Comparison of ENCODE assay signal across 8 cellular contexts in genomic region chr12:112408621-112409020, GRCh38. TPM values are rescaled to one million over a fixed set of nuclear protein-coding genes. Genes with fewer than 3 reads are reported as not detected.
DNase-seq lines count a peak whose midpoint lies in the region; ATAC-seq and TF ChIP-seq lines count a peak whose summit lies in the region.

No MANE protein-coding gene starts in this region.

- peak overlapping the region; percentile 89 for H3K27ac ChIP-seq in KOPT-K1 (ENCODE audit: low read depth, low read length, poor library complexity, severe bottlenecking)
- H3K27ac ChIP-seq in mucosa of rectum (ENCODE audit: low read depth in 2 of 2, low read length in 2 of 2): peak overlapping the region; percentile 89 to 90

- H3K9ac ChIP-seq in mucosa of rectum (ENCODE audit: low read depth in 1 of 2, low read length in 2 of 2): peak overlapping the region; percentile 90 to 93

- peaks cover 8% of the 10 kb centered on the region; the same call in 1 of the 2 replicates for H3K4me1 ChIP-seq in BE2C
- H3K4me1 ChIP-seq in mucosa of rectum (ENCODE audit: control insufficient read depth in 2 of 2, insufficient read depth in 2 of 2, low read length in 2 of 2): peaks cover 4 to 13% of the 10 kb centered on the region in 2 donors

- TF ChIP-seq CTCF in BE2C (IDR thresholded peaks at IDR 0.05; ENCODE audit: low read depth, low read length) (no peak), cardiac fibroblast (IDR thresholded peaks at IDR 0.05; ENCODE audit: low read depth, low read length) (no peak)

- no peak for ATAC-seq in HG03457 (IDR thresholded peaks at IDR 0.05; ENCODE audit: unreplicated experiment)

- no peak for DNase-seq in BE2C
- DNase-seq in cardiac fibroblast (ENCODE audit: low read depth in 2 of 2): peak in 1 of 2 donors; percentile 35
- no peak for DNase-seq in OCI-M1 (lab: John Stamatoyannopoulos, UW)
- DNase-seq in germinal center (ENCODE audit: low spot score): no peak
- no peak for DNase-seq in DMS153 treated with DMSO at 0.1 percent for 48 hours (lab: John Stamatoyannopoulos, UW; ENCODE audit: unreplicated experiment)

- peaks cover 51% of the 10 kb centered on the region for H3K36me3 ChIP-seq in BE2C
- H3K36me3 ChIP-seq in KOPT-K1 (ENCODE audit: insufficient read depth, low read length): peaks cover 51% of the 10 kb centered on the region
- peaks cover 32 to 38% of the 10 kb centered on the region in 2 donors for H3K36me3 ChIP-seq in mucosa of rectum (ENCODE audit: control insufficient read depth in 2 of 2, insufficient read depth in 2 of 2, low read length in 2 of 2)

- H3K9me3 ChIP-seq in BE2C (no peaks in the 10 kb centered on the region), KOPT-K1 (ENCODE audit: insufficient read depth, low read length, poor library complexity, severe bottlenecking) (no peaks in the 10 kb centered on the region), mucosa of rectum (ENCODE audit: control insufficient read depth in 2 of 2, low read length in 2 of 2) (no peaks in the 10 kb centered on the region)

- H3K27me3 ChIP-seq in BE2C: no peaks in the 10 kb centered on the region
- no peaks in the 10 kb centered on the region for H3K27me3 ChIP-seq in mucosa of rectum (ENCODE audit: control insufficient read depth in 2 of 2, insufficient read depth in 2 of 2, low read length in 2 of 2)

- H3K4me3 ChIP-seq in BE2C (ENCODE audit: low read depth, low read length) (peak overlapping the region; percentile 74), cardiac fibroblast (replicated peaks in 1 of 2; ENCODE audit: low read depth in 2 of 2, low read length in 2 of 2) (peak overlapping the region; percentile 74 to 76), mucosa of rectum (ENCODE audit: low read length in 2 of 2) (peak overlapping the region; percentile 98 to 99)

RNA-seq across cellular contexts. Expression of gene RPL6, which starts 0.8 kb away (rescaled TPM):
- 1,178 TPM for polyA plus RNA-seq in BE2C (2012; ENCODE audit: insufficient read depth, insufficient read length, low read depth)

RNA-seq across cellular contexts. Expression of gene PTPN11, which starts 10.1 kb away (rescaled TPM):
- polyA plus RNA-seq in BE2C (2012; ENCODE audit: insufficient read depth, insufficient read length, low read depth): 43.4 TPM

RNA-seq across cellular contexts. Expression of gene HECTD4, which starts 26.4 kb away (rescaled TPM):
- polyA plus RNA-seq in BE2C (2012; ENCODE audit: insufficient read depth, insufficient read length, low read depth): 47.0 TPM
